In genomic region chr7:100538654-100539435, GRCh38 we compare ENCODE assay signal across 1 cellular context.
TF ChIP-seq lines count a peak whose summit lies in the region.

Gene AGFG2 (plus strand): TSS chr7:100539203. CDS start chr7:100539347, 144 bp downstream.

TF ChIP-seq in HepG2, 621 proteins besides CTCF, POLR2A, EP300 and RAD21 (continued from another document and continues in another):
- TF ChIP-seq CSRNP1 (CRISPR knock-in tag; IDR thresholded peaks at IDR 0.05) (no peak), TGIF2 (CRISPR knock-in tag; IDR thresholded peaks at IDR 0.05) (peak; percentile 100), ARNT2 (CRISPR knock-in tag; IDR thresholded peaks at IDR 0.05; ENCODE audit: low read depth) (peak; percentile 90), RFX1 (IDR thresholded peaks at IDR 0.05) (no peak; the same call in 1 of the 2 replicates), MTA1 (CRISPR knock-in tag; IDR thresholded peaks at IDR 0.05; ENCODE audit: borderline replicate concordance) (peak; percentile 44; the same call in 1 of the 2 replicates), THAP11 (CRISPR knock-in tag; IDR thresholded peaks at IDR 0.05) (peak; percentile 67), ZBTB3 (CRISPR knock-in tag; IDR thresholded peaks at IDR 0.05; ENCODE audit: borderline replicate concordance, low read depth) (0 out of 2 replicates have a peak, but pooled peaks have one; percentile 32), SP5 (CRISPR knock-in tag; IDR thresholded peaks at IDR 0.05; ENCODE audit: borderline replicate concordance, low read depth) (peak; percentile 49; the same call in 1 of the 2 replicates), HBP1 (CRISPR knock-in tag; IDR thresholded peaks at IDR 0.05; ENCODE audit: low read depth) (peak; percentile 98), ZNF619 (CRISPR knock-in tag; IDR thresholded peaks at IDR 0.05) (no peak), ZUFSP (CRISPR knock-in tag; IDR thresholded peaks at IDR 0.05; ENCODE audit: borderline replicate concordance) (no peak), ZSCAN21 (CRISPR knock-in tag; IDR thresholded peaks at IDR 0.05; ENCODE audit: borderline replicate concordance) (peak; percentile 83; the same call in 1 of the 2 replicates), ZNF136 (CRISPR knock-in tag; IDR thresholded peaks at IDR 0.05; ENCODE audit: low read depth) (0 out of 2 replicates have a peak, but pooled peaks have one; percentile 31), REL (CRISPR knock-in tag; conservative IDR thresholded peaks at IDR 0.05) (peak; percentile 70; the same call in 1 of the 2 replicates), ZNF709 (CRISPR knock-in tag; IDR thresholded peaks at IDR 0.05) (peak; percentile 85), NR2F6 (IDR thresholded peaks at IDR 0.05) (no peak; the same call in 1 of the 2 replicates), NR2F6 (CRISPR knock-in tag; IDR thresholded peaks at IDR 0.05) (peak; percentile 5; the same call in 1 of the 2 replicates), ZNF232 (CRISPR knock-in tag; IDR thresholded peaks at IDR 0.05; ENCODE audit: borderline replicate concordance) (no peak; the same call in 1 of the 2 replicates), DR1 (CRISPR knock-in tag; IDR thresholded peaks at IDR 0.05) (peak; percentile 83), NR2C2 (CRISPR knock-in tag; IDR thresholded peaks at IDR 0.05; ENCODE audit: borderline replicate concordance) (peak; percentile 58), SIN3B (IDR thresholded peaks at IDR 0.05; ENCODE audit: low read length) (peak; percentile 97), KDM5B (CRISPR knock-in tag; IDR thresholded peaks at IDR 0.05; ENCODE audit: borderline replicate concordance) (peak; percentile 54; the same call in 1 of the 2 replicates), ZFP41 (CRISPR knock-in tag; IDR thresholded peaks at IDR 0.05; ENCODE audit: borderline replicate concordance) (0 out of 2 replicates have a peak, but pooled peaks have one; percentile 76), ZMAT3 (CRISPR knock-in tag; conservative IDR thresholded peaks at IDR 0.05) (peak; percentile 63; the same call in 1 of the 2 replicates), RFXAP (CRISPR knock-in tag; IDR thresholded peaks at IDR 0.05; ENCODE audit: borderline replicate concordance) (peak; percentile 93), ZFP1 (CRISPR knock-in tag; IDR thresholded peaks at IDR 0.05) (0 out of 2 replicates have a peak, but pooled peaks have one; percentile 8), ZNF878 (CRISPR knock-in tag; IDR thresholded peaks at IDR 0.05) (peak; percentile 99), DNMT3B (CRISPR knock-in tag; conservative IDR thresholded peaks at IDR 0.05) (no peak), SRF (IDR thresholded peaks at IDR 0.05; ENCODE audit: low read depth, low read length) (no peak), REPIN1 (CRISPR knock-in tag; IDR thresholded peaks at IDR 0.05; ENCODE audit: borderline replicate concordance, low read depth) (peak; percentile 70), ZMAT5 (CRISPR knock-in tag; IDR thresholded peaks at IDR 0.05; ENCODE audit: borderline replicate concordance, low read depth) (no peak), STAT5B (CRISPR knock-in tag; IDR thresholded peaks at IDR 0.05) (0 out of 2 replicates have a peak, but pooled peaks have one; percentile 48), NFKB2 (CRISPR knock-in tag; IDR thresholded peaks at IDR 0.05; ENCODE audit: borderline replicate concordance) (peak; percentile 85), USF2 (IDR thresholded peaks at IDR 0.05; ENCODE audit: low read depth, low read length) (no peak), USF2 (CRISPR knock-in tag; IDR thresholded peaks at IDR 0.05; ENCODE audit: borderline replicate concordance) (peak; percentile 41; the same call in 1 of the 2 replicates), RARA (CRISPR knock-in tag; IDR thresholded peaks at IDR 0.05) (0 out of 2 replicates have a peak, but pooled peaks have one; percentile 16), HMGXB4 (CRISPR knock-in tag; IDR thresholded peaks at IDR 0.05; ENCODE audit: borderline replicate concordance in 1 of 2, low read depth in 1 of 2) (peak in 1 of 2 experiments; percentile 62; a peak in 2 of 4 replicates), POLR2G (IDR thresholded peaks at IDR 0.05; ENCODE audit: low read depth, low read length) (peak; percentile 97), ZNF883 (CRISPR knock-in tag; IDR thresholded peaks at IDR 0.05; ENCODE audit: not compliant biosample characterization) (peak; percentile 65), NFYC (CRISPR knock-in tag; IDR thresholded peaks at IDR 0.05) (peak; percentile 95), ZNF407 (CRISPR knock-in tag; IDR thresholded peaks at IDR 0.05; ENCODE audit: not compliant biosample characterization) (peak; percentile 62), BRD4 (CRISPR knock-in tag; IDR thresholded peaks at IDR 0.05) (0 out of 2 replicates have a peak, but pooled peaks have one; percentile 46), ZNF430 (CRISPR knock-in tag; IDR thresholded peaks at IDR 0.05) (peak; percentile 79; the same call in 1 of the 2 replicates), MED1 (CRISPR knock-in tag; IDR thresholded peaks at IDR 0.05) (0 out of 2 replicates have a peak, but pooled peaks have one; percentile 10), HIVEP1 (CRISPR knock-in tag; IDR thresholded peaks at IDR 0.05) (peak; percentile 76; the same call in 1 of the 2 replicates), ZNF816 (CRISPR knock-in tag; IDR thresholded peaks at IDR 0.05; ENCODE audit: borderline replicate concordance) (peak; percentile 72; the same call in 1 of the 2 replicates), ZNF570 (CRISPR knock-in tag; IDR thresholded peaks at IDR 0.05; ENCODE audit: borderline replicate concordance) (no peak), ZNF761 (CRISPR knock-in tag; conservative IDR thresholded peaks at IDR 0.05) (peak; percentile 44; the same call in 1 of the 2 replicates)
